ENCODE assay signal across 12 cellular contexts in the genomic region with DNA sequence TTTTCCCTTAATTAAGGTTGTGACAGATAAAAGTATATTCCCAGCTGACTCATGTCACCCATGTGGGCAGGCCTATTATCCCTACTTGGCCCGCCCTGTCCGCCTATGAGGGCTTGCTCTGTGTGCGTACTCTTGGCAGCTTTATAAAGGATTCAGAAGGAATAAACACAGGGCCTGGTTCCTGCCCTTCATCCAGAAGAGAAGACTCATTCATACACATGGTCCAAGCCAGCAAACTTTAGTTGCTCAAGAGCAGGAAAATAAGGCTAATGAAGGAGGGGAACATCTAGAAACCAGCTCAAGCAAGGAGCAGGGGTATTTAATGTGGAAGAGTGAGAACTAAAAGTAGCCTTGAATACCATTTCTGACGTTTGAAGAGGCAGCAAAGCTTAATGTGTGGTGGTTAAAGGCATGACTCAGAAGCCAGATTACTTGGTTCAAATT.
DNase-seq lines count a peak whose midpoint lies in the region; ATAC-seq and TF ChIP-seq lines count a peak whose summit lies in the region.
"Had no signal": no experiment of that assay in that cellular context is flagged by ENCODE, and none has a peak within 500 bp of the region (broad histone marks: within the 10 kb centered on the region; RNA-seq: fewer than 3 reads in every experiment).

No MANE protein-coding gene starts in this region.

- no peaks in the 10 kb centered on the region for H3K36me3 Mint-ChIP-seq in activated CD4-positive, alpha-beta memory T cell treated with anti-CD3 and anti-CD28 coated beads for 36 hours
- H3K36me3 Mint-ChIP-seq: natural killer cell treated with Interleukin-12 subunit alpha and Interleukin-12 subunit beta and Interleukin-15 and Interleukin-18, amount 100 ng/mL, for 72 hours had no signal

- peaks cover 8% of the 10 kb centered on the region for H3K4me1 Mint-ChIP-seq in activated CD4-positive, alpha-beta memory T cell treated with anti-CD3 and anti-CD28 coated beads for 36 hours (ENCODE audit: low read depth)
- H3K4me1 Mint-ChIP-seq: stimulated activated memory B cell treated with anti-CD40 and anti-IgM and Interleukin-4, amounts not matched to agents 10 μg/mL and 1 μg/mL and 100 μg/mL, for 72 hours had no signal

- no peak overlapping the region for H3K27ac Mint-ChIP-seq in activated CD4-positive, alpha-beta memory T cell treated with anti-CD3 and anti-CD28 coated beads for 36 hours
- H3K27ac Mint-ChIP-seq: CD4-positive, CD25-positive, alpha-beta regulatory T cell; dendritic cell treated with granulocyte-macrophage colony-stimulating factor and Interleukin-4, amounts not matched to agents 40 ng/mL and 50 ng/mL, for 4 days; stimulated activated memory B cell treated with anti-CD40 and anti-IgM and Interleukin-4, amounts not matched to agents 10 μg/mL and 1 μg/mL and 100 μg/mL, for 72 hours had no signal

- H3K4me3 ChIP-seq in AG10803 (ENCODE audit: low read length), result no peak overlapping the region

- POLR2A ChIA-PET in activated CD4-positive, alpha-beta memory T cell treated with anti-CD3 and anti-CD28 coated beads for 36 hours (lab: Charles Lee), result no interaction called here

- CTCF ChIA-PET in activated CD4-positive, alpha-beta memory T cell treated with anti-CD3 and anti-CD28 coated beads for 36 hours (lab: Charles Lee), result no interaction called here

- ATAC-seq in left ventricle myocardium superior, result peak; percentile 80
- no peak for ATAC-seq in HG03045 (IDR thresholded peaks at IDR 0.05; ENCODE audit: unreplicated experiment)
- no peak for ATAC-seq in HG03439 (IDR thresholded peaks at IDR 0.05; ENCODE audit: unreplicated experiment)
- ATAC-seq: natural killer cell treated with Interleukin-12 subunit alpha and Interleukin-12 subunit beta and Interleukin-15 and Interleukin-18, amount 100 ng/mL, for 72 hours; stimulated activated memory B cell treated with anti-CD40 and anti-IgM and Interleukin-4, amounts not matched to agents 10 μg/mL and 1 μg/mL and 100 μg/mL, for 72 hours had no signal

- H3K9me3 Mint-ChIP-seq in activated CD4-positive, alpha-beta memory T cell treated with anti-CD3 and anti-CD28 coated beads for 36 hours, result no peaks in the 10 kb centered on the region
- H3K9me3 Mint-ChIP-seq: dendritic cell treated with granulocyte-macrophage colony-stimulating factor and Interleukin-4, amounts not matched to agents 40 ng/mL and 50 ng/mL, for 4 days; natural killer cell treated with Interleukin-12 subunit alpha and Interleukin-12 subunit beta and Interleukin-15 and Interleukin-18, amount 100 ng/mL, for 72 hours; stimulated activated memory B cell treated with anti-CD40 and anti-IgM and Interleukin-4, amounts not matched to agents 10 μg/mL and 1 μg/mL and 100 μg/mL, for 72 hours had no signal

- intact Hi-C loops in left ventricle myocardium superior (cut with micrococcal nuclease) (no loop called here), posterior cingulate gyrus (cut with DNase I) (loop anchor here (10.0 kb wide), 1 partner anchor 76 kb away; no protein-coding TSS in a partner anchor)
- intact Hi-C loops in activated CD4-positive, alpha-beta memory T cell treated with anti-CD3 and anti-CD28 coated beads for 36 hours (cut with micrococcal nuclease), result no loop called here

- no peak overlapping the region for H3K4me3 Mint-ChIP-seq in activated CD4-positive, alpha-beta memory T cell treated with anti-CD3 and anti-CD28 coated beads for 36 hours
- H3K4me3 Mint-ChIP-seq: CD4-positive, CD25-positive, alpha-beta regulatory T cell; dendritic cell treated with granulocyte-macrophage colony-stimulating factor and Interleukin-4, amounts not matched to agents 40 ng/mL and 50 ng/mL, for 4 days; natural killer cell treated with Interleukin-12 subunit alpha and Interleukin-12 subunit beta and Interleukin-15 and Interleukin-18, amount 100 ng/mL, for 72 hours; stimulated activated memory B cell treated with anti-CD40 and anti-IgM and Interleukin-4, amounts not matched to agents 10 μg/mL and 1 μg/mL and 100 μg/mL, for 72 hours had no signal

- DNase-seq in AG10803 (ENCODE audit: low read depth), result peak; percentile 88
- peak; percentile 84 for DNase-seq in astrocyte of the hippocampus (ENCODE audit: low read depth, low spot score)
- DNase-seq in left ventricle myocardium superior, result peak; percentile 75
- peak in 9 of 10 donors; percentile 21 to 85 (median 35) for DNase-seq in posterior cingulate gyrus
- DNase-seq in NCI-H345 (lab: John Stamatoyannopoulos, UW), result no peak
- DNase-seq in activated CD4-positive, alpha-beta memory T cell treated with anti-CD3 and anti-CD28 coated beads for 36 hours, result no peak
- DNase-seq: CD4-positive, CD25-positive, alpha-beta regulatory T cell had no signal

- no peaks in the 10 kb centered on the region for H3K27me3 Mint-ChIP-seq in activated CD4-positive, alpha-beta memory T cell treated with anti-CD3 and anti-CD28 coated beads for 36 hours
- H3K27me3 Mint-ChIP-seq: CD4-positive, CD25-positive, alpha-beta regulatory T cell; dendritic cell treated with granulocyte-macrophage colony-stimulating factor and Interleukin-4, amounts not matched to agents 40 ng/mL and 50 ng/mL, for 4 days; natural killer cell treated with Interleukin-12 subunit alpha and Interleukin-12 subunit beta and Interleukin-15 and Interleukin-18, amount 100 ng/mL, for 72 hours; stimulated activated memory B cell treated with anti-CD40 and anti-IgM and Interleukin-4, amounts not matched to agents 10 μg/mL and 1 μg/mL and 100 μg/mL, for 72 hours had no signal

- TF ChIP-seq CTCF in AG10803 (conservative IDR thresholded peaks at IDR 0.05; ENCODE audit: low read length), result no peak

Comparison
In these comparisons a context has a peak if more than half of its experiments do, and no peak if none do; other contexts are left out.
1. DNase-seq: peak in AG10803 (single experiment), astrocyte of the hippocampus (single experiment), left ventricle myocardium superior (single experiment) and posterior cingulate gyrus (9 of 10); none in NCI-H345 (single experiment) and activated CD4-positive, alpha-beta memory T cell treated with anti-CD3 and anti-CD28 coated beads for 36 hours (single experiment).